1 cellular context compared by ENCODE assay signal in genomic region chr4:56657818-56658217, GRCh38.
TF ChIP-seq lines count a peak whose summit lies in the region.

No MANE protein-coding gene starts in this region.

TF ChIP-seq in HEK293, 187 proteins besides CTCF, POLR2A, EP300 and RAD21 (continued from another document):
- no peak for TF ChIP-seq TSHZ1 (tag by site-specific recombination; IDR thresholded peaks at IDR 0.05; ENCODE audit: borderline replicate concordance)
TF ChIP-seq in HEK293: peak in this region for 2.
